In the genomic region with DNA sequence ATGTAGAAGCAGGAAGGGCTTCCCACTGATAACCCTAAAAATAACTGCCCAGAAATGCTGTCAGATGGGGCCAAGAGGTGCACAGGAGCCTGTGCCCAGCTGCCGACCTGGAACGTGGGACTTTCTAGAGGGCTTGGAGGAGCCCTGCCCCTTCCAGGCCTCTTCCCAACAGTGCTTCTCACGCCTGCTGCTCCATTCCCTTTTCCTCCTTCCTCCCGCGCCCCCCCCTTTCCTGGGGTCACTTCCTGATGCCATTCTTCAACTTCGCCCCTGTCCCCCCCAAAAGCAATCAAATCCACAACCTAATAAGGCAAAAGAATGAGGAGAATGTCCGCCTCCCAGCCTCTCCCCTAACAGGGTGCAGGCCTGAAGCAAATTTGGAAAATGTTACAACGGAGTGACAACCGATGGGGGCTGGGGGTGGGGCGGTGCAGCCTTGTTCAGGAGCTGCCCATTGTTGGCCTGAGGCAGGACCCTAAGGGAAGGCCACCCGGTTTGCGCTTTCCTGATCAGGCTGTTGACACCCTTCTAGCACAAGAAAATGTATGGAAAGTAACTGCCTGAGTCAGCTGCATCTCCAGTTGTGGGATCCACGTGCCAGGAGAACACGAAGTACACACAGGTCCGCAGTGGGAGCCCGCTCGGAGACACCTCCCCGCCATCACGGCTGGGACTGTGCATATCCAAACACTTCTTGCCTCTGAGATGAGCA, we compare ENCODE assay signal across 8 cellular contexts. TPM values are rescaled to one million over a fixed set of nuclear protein-coding genes. Genes with fewer than 3 reads are reported as not detected.
DNase-seq lines count a peak whose midpoint lies in the region; ATAC-seq and TF ChIP-seq lines count a peak whose summit lies in the region.

No MANE protein-coding gene starts in this region.

- peak overlapping the region; percentile 88 for H3K27ac ChIP-seq in neutrophil

- no peak overlapping the region for H3K4me3 ChIP-seq in BJ (ENCODE audit: low read depth, low read length)
- no peak overlapping the region for H3K4me3 ChIP-seq in fibroblast of pulmonary artery (replicated peaks; ENCODE audit: low read depth, low read length)
- no peak overlapping the region for H3K4me3 ChIP-seq in neutrophil (ENCODE audit: low read depth in 1 of 2, low read length in 1 of 2)

- CTCF ChIA-PET in BJ (lab: Yijun Ruan, JAX): interaction anchor here (0.9 to 1.1 kb wide), 3 partner anchors 19 to 32 kb away, joined by 3 to 5 read pairs (median 3); no protein-coding TSS in a partner anchor

- no peak for ATAC-seq in HG03460 (IDR thresholded peaks at IDR 0.05; ENCODE audit: unreplicated experiment)

- H3K4me1 ChIP-seq in neutrophil (ENCODE audit: control insufficient read depth in 1 of 2, insufficient read depth in 1 of 2, low read depth in 1 of 2, low read length in 1 of 2): peaks cover 94 to 98% of the 10 kb centered on the region in 2 experiments

- TF ChIP-seq CTCF in BJ (IDR thresholded peaks at IDR 0.05; ENCODE audit: insufficient read depth, low read depth, low read length) (no peak), fibroblast of pulmonary artery (IDR thresholded peaks at IDR 0.05; ENCODE audit: low read length, missing control alignments) (no peak), neutrophil (IDR thresholded peaks at IDR 0.05) (no peak)

- H3K27me3 ChIP-seq in BJ (ENCODE audit: control insufficient read depth, insufficient read depth, low read length) (no peaks in the 10 kb centered on the region), neutrophil (no peaks in the 10 kb centered on the region)

- POLR2A ChIA-PET in BJ (lab: Charles Lee): no interaction called here

- H3K36me3 ChIP-seq in BJ (ENCODE audit: control insufficient read depth, insufficient read depth, low read length): no peaks in the 10 kb centered on the region
- no peaks in the 10 kb centered on the region for H3K36me3 ChIP-seq in neutrophil

- DNase-seq in BJ (ENCODE audit: low read depth) (peak; percentile 65), RPMI7951 (ENCODE audit: low read depth) (peak; percentile 81), fibroblast of pulmonary artery (ENCODE audit: low read depth) (peak; percentile 84), SIG-M5 (lab: John Stamatoyannopoulos, UW) (no peak), D341Med (ENCODE audit: low spot score) (no peak), SKM-1 (lab: John Stamatoyannopoulos, UW; ENCODE audit: unreplicated experiment) (no peak)

- no peaks in the 10 kb centered on the region for H3K9me3 ChIP-seq in neutrophil

RNA-seq across cellular contexts. Expression of a gene that starts 18.7 kb away (rescaled TPM):
- 592 and 970 TPM in 2 replicates for polyA plus RNA-seq in BJ (2011; rRNA removed)
- polyA minus RNA-seq in BJ (2011; rRNA and poly(A)+ RNA removed): 439 and 477 TPM in 2 replicates
- total RNA-seq in RPMI7951 (2014; rRNA removed; shearing (Covaris generic)): 306 and 358 TPM in 2 replicates

RNA-seq across cellular contexts. Expression of a gene that starts 47.1 kb away (rescaled TPM):
- 230 and 357 TPM in 2 replicates for polyA plus RNA-seq in BJ (2011; rRNA removed)
- polyA minus RNA-seq in BJ (2011; rRNA and poly(A)+ RNA removed): 285 and 376 TPM in 2 replicates
- 689 and 728 TPM in 2 replicates for total RNA-seq in RPMI7951 (2014; rRNA removed; shearing (Covaris generic))

RNA-seq across cellular contexts. Expression of a gene that starts 48.4 kb away (rescaled TPM):
- polyA plus RNA-seq in BJ (2011; rRNA removed): 0.18 and 0.25 TPM in 2 replicates
- polyA minus RNA-seq in BJ (2011; rRNA and poly(A)+ RNA removed): not detected in 2 replicates
- 0.39 TPM in 1 of 2 replicates, not detected in the other for total RNA-seq in RPMI7951 (2014; rRNA removed; shearing (Covaris generic))

Comparison
In these comparisons a context has a peak if more than half of its experiments do, and no peak if none do; other contexts are left out.
1. DNase-seq: peak in BJ (single experiment), RPMI7951 (single experiment) and fibroblast of pulmonary artery (single experiment); none in SIG-M5 (single experiment), D341Med (single experiment) and SKM-1 (single experiment).